ENCODE assay signal across 30 cellular contexts in genomic region chr5:52428977-52429474, GRCh38.
"Had no signal": no experiment of that assay in that cellular context is flagged by ENCODE, and none has a peak within 500 bp of the region (broad histone marks: within the 10 kb centered on the region; RNA-seq: fewer than 3 reads in every experiment).

No MANE protein-coding gene starts in this region.

- H3K4me3 ChIP-seq: coronary artery, dorsolateral prefrontal cortex, esophagus muscularis mucosa, gastrocnemius medialis, heart left ventricle had no signal

- H3K9me3 Mint-ChIP-seq: activated CD4-positive, alpha-beta memory T cell treated with anti-CD3 and anti-CD28 coated beads, Interleukin-2, amount 10 ng/mL, durations not matched to agents 7 days and 5 days; activated CD4-positive, alpha-beta T cell treated with anti-CD3 and anti-CD28 coated beads, Interleukin-2, amount 10 ng/mL, durations not matched to agents 24 days and 14 days had no signal

- H3K4me3 Mint-ChIP-seq: activated CD4-positive, alpha-beta memory T cell treated with anti-CD3 and anti-CD28 coated beads, Interleukin-2, amount 10 ng/mL, durations not matched to agents 7 days and 5 days; activated CD4-positive, alpha-beta T cell treated with anti-CD3 and anti-CD28 coated beads for 36 hours; activated CD4-positive, alpha-beta T cell treated with anti-CD3 and anti-CD28 coated beads, Interleukin-2, amount 10 ng/mL, durations not matched to agents 24 days and 14 days; activated naive CD8-positive, alpha-beta T cell; activated T-cell treated with anti-CD3 and anti-CD28 coated beads, Interleukin-2, amount 50 U/mL, for 4 hours; activated T-helper 17 cell treated with anti-CD3 and anti-CD28 coated beads, Interleukin-2, amount 50 U/mL, for 72 hours; central memory CD8-positive, alpha-beta T cell; dendritic cell treated with granulocyte-macrophage colony-stimulating factor and Interleukin-4, amounts not matched to agents 40 ng/mL and 50 ng/mL, for 4 days; endodermal cell had no signal

- H3K36me3 Mint-ChIP-seq: activated naive CD8-positive, alpha-beta T cell had no signal

- ATAC-seq: activated CD4-positive, alpha-beta T cell treated with anti-CD3 and anti-CD28 coated beads for 36 hours; activated T-cell treated with anti-CD3 and anti-CD28 coated beads, Interleukin-2, amount 50 U/mL, for 4 hours; activated T-helper 17 cell treated with anti-CD3 and anti-CD28 coated beads, Interleukin-2, amount 50 U/mL, for 72 hours; foreskin keratinocyte; gastrocnemius medialis; heart left ventricle had no signal

- H3K27ac ChIP-seq: brain microvascular endothelial cell, coronary artery, dorsolateral prefrontal cortex, esophagus muscularis mucosa, foreskin keratinocyte, gastrocnemius medialis, heart left ventricle had no signal

- H3K4me1 ChIP-seq: esophagus muscularis mucosa, foreskin keratinocyte, gastrocnemius medialis, heart left ventricle had no signal

- H3K27me3 ChIP-seq: brain microvascular endothelial cell, dorsolateral prefrontal cortex, esophagus muscularis mucosa, foreskin keratinocyte, gastrocnemius medialis, heart left ventricle had no signal

- H3K36me3 ChIP-seq: brain microvascular endothelial cell, esophagus muscularis mucosa, gastrocnemius medialis, heart left ventricle had no signal

- DNase-seq: activated CD4-positive, alpha-beta memory T cell treated with anti-CD3 and anti-CD28 coated beads, Interleukin-2, amount 10 ng/mL, durations not matched to agents 7 days and 5 days; activated CD4-positive, alpha-beta T cell treated with anti-CD3 and anti-CD28 coated beads for 36 hours; activated CD4-positive, alpha-beta T cell treated with anti-CD3 and anti-CD28 coated beads, Interleukin-2, amount 10 ng/mL, durations not matched to agents 24 days and 14 days; activated CD4-positive, CD25-positive, alpha-beta regulatory T cell; activated CD4-positive, CD25-positive, alpha-beta regulatory T cell treated with anti-CD3 and anti-CD28 coated beads, Interleukin-2, amount 50 U/mL, for 72 hours; activated CD8-positive, alpha-beta memory T cell treated with anti-CD3 and anti-CD28 coated beads, Interleukin-2, amount 50 U/mL, for 48 hours; activated effector memory CD4-positive, alpha-beta T cell treated with Interleukin-2 at 50 U/mL for 16 hours; activated gamma-delta T cell treated with Interleukin-2 at 50 U/mL for 16 hours; activated naive CD4-positive, alpha-beta T cell treated with anti-CD3 and anti-CD28 coated beads, Interleukin-2, amount 50 U/mL, for 16 hours; activated naive CD4-positive, alpha-beta T cell treated with Interleukin-2 at 50 U/mL for 16 hours; activated T-cell treated with anti-CD3 and anti-CD28 coated beads for 4 hours; activated T-cell treated with anti-CD3 and anti-CD28 coated beads, Interleukin-2, amount 50 U/mL, for 4 hours; amniotic stem cell; anterior cingulate cortex; brain microvascular endothelial cell; dorsolateral prefrontal cortex; effector memory CD4-positive, alpha-beta T cell; endodermal cell; erythroblast; foreskin keratinocyte; gastrocnemius medialis; glutamatergic neuron; heart left ventricle; T-helper 2 cell had no signal

- H3K27ac Mint-ChIP-seq: activated CD4-positive, alpha-beta memory T cell treated with anti-CD3 and anti-CD28 coated beads, Interleukin-2, amount 10 ng/mL, durations not matched to agents 7 days and 5 days; activated CD4-positive, alpha-beta T cell treated with anti-CD3 and anti-CD28 coated beads for 36 hours; activated CD4-positive, alpha-beta T cell treated with anti-CD3 and anti-CD28 coated beads, Interleukin-2, amount 10 ng/mL, durations not matched to agents 24 days and 14 days; activated naive CD8-positive, alpha-beta T cell; activated T-helper 17 cell treated with anti-CD3 and anti-CD28 coated beads, Interleukin-2, amount 50 U/mL, for 72 hours; dendritic cell treated with granulocyte-macrophage colony-stimulating factor and Interleukin-4, amounts not matched to agents 40 ng/mL and 50 ng/mL, for 4 days; endodermal cell had no signal

- H3K4me1 Mint-ChIP-seq: activated CD4-positive, alpha-beta memory T cell treated with anti-CD3 and anti-CD28 coated beads, Interleukin-2, amount 10 ng/mL, durations not matched to agents 7 days and 5 days; activated CD4-positive, alpha-beta T cell treated with anti-CD3 and anti-CD28 coated beads for 36 hours; activated CD4-positive, alpha-beta T cell treated with anti-CD3 and anti-CD28 coated beads, Interleukin-2, amount 10 ng/mL, durations not matched to agents 24 days and 14 days; activated T-helper 17 cell treated with anti-CD3 and anti-CD28 coated beads, Interleukin-2, amount 50 U/mL, for 72 hours; central memory CD8-positive, alpha-beta T cell; endodermal cell had no signal

- H3K27me3 Mint-ChIP-seq: activated CD4-positive, alpha-beta memory T cell treated with anti-CD3 and anti-CD28 coated beads, Interleukin-2, amount 10 ng/mL, durations not matched to agents 7 days and 5 days; activated naive CD8-positive, alpha-beta T cell; central memory CD8-positive, alpha-beta T cell; dendritic cell treated with granulocyte-macrophage colony-stimulating factor and Interleukin-4, amounts not matched to agents 40 ng/mL and 50 ng/mL, for 4 days had no signal

- H3K9me3 ChIP-seq: gastrocnemius medialis had no signal
